Comparison of ENCODE assay signal across 17 cellular contexts in the genomic region with DNA sequence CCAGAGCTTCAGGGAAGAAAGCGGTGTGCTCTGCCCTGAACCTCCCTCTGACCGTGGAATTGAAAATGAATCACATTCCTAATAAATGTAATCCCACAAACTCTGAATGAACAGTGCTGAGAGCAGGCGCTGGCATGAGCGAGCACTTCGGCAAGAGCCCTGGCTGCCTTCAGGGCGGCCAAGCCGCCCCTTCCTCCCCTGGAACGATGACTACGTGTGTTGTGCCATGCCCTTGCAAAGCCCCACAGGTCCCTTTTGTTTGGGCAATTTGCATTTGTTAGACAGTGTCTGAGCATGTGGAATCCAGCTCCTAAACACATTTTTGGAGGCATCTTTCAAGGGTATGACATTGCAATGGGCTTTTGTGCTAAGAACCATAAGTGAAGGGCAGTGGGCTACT.
"Had no signal": no experiment of that assay in that cellular context is flagged by ENCODE, and none has a peak within 500 bp of the region (broad histone marks: within the 10 kb centered on the region; RNA-seq: fewer than 3 reads in every experiment).

No MANE protein-coding gene starts in this region.

- H3K4me1 ChIP-seq: colonic mucosa, right atrium auricular region, sigmoid colon, testis, tibial nerve, upper lobe of right lung had no signal

- H3K27ac ChIP-seq: colonic mucosa, heart left ventricle, right atrium auricular region, sigmoid colon, skin epidermis, testis, tibial nerve, upper lobe of right lung had no signal

- DNase-seq: colonic mucosa; erythroblast; heart left ventricle; hippocampal formation; kidney glomerular epithelial cell; mesendoderm; naive B cell; sigmoid colon; stimulated activated CD4-positive, alpha-beta T cell treated with anti-CD3 and anti-CD28 coated beads, Interleukin-2, amount 100 ng/mL, for 24 hours; stimulated activated CD4-positive, alpha-beta T cell treated with anti-CD3 and anti-CD28 coated beads, Interleukin-4, amount 100 ng/mL, for 4 hours; stimulated activated naive B cell treated with anti-CD40 and anti-IgM and Interleukin-4, amounts not matched to agents 10 μg/mL and 1 μg/mL and 100 μg/mL, for 72 hours; stimulated activated naive CD8-positive, alpha-beta T cell treated with anti-CD3 and anti-CD28 coated beads, Interleukin-15, amount 100 ng/mL, for 72 hours; testis; upper lobe of right lung had no signal

- H3K36me3 ChIP-seq: colonic mucosa, heart left ventricle, right atrium auricular region, sigmoid colon, tibial nerve, upper lobe of right lung had no signal

- H3K4me3 ChIP-seq: colonic mucosa, heart left ventricle, right atrium auricular region, sigmoid colon, skin epidermis, testis, tibial nerve, upper lobe of right lung had no signal

- H3K27me3 ChIP-seq: colonic mucosa, right atrium auricular region, sigmoid colon, testis, tibial nerve had no signal

- H3K9me3 ChIP-seq: colonic mucosa, heart left ventricle, right atrium auricular region, testis, upper lobe of right lung had no signal
